In the genomic region with DNA sequence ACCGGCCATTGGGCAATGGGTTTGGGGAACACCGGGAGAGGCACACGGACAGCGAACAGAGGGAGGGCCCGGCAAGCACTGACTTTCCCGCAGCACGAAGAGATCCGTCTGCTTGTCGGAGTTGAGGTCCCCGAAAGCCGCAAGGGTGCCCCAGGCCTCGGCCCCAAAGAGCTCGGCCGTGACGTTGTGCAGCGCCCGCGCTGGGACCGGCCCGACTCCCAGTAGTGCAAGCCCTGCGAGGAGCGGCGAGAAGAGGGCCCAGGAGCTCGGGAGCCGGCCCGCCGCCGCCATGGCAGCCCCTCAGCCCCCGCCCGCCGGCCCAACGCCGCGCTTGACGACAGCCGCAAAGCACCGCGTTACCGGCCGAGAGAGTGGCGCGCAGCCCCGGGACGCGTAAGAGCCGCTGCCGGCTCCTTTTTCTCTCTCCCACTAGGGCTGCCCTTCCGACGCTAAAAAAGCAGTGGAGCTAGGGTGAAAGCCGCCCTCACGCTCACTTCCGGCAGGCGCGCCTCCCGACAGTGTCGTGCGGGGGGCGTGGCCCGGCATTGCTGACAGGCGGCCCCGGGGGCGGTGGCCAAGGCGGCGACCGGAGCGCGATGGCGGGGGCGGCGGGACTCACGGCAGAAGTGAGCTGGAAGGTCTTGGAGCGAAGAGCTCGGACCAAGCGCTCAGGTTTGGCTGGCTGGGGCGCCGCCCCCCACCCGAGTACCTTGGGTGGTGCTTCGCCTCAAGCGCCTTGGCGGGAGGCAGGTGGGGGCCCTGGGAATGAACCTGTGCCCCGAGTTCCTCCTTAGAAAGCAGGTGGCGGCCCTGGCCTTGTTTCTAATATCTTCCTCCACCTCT, we compare ENCODE assay signal across 8 cellular contexts. TPM values are rescaled to one million over a fixed set of nuclear protein-coding genes. Genes with fewer than 3 reads are reported as not detected.
DNase-seq lines count a peak whose midpoint lies in the region; ATAC-seq and TF ChIP-seq lines count a peak whose summit lies in the region.

ITFG1 (minus strand) TSS at position 309 of the 843 bp plus-strand sequence; CDS start at position 291, 18 bp downstream.
PHKB (plus strand) TSS at position 577 of the 843 bp plus-strand sequence; CDS start at position 597, 20 bp downstream.

- H3K4me1 ChIP-seq in BE2C (no peaks in the 10 kb centered on the region), colonic mucosa (no peaks in the 10 kb centered on the region)

- peak within 1 kb of the TSS; percentile 79 to 95 for H3K9ac ChIP-seq in colonic mucosa (ENCODE audit: low read depth in 2 of 2, low read length in 2 of 2)

- TF ChIP-seq CTCF in BE2C (IDR thresholded peaks at IDR 0.05; ENCODE audit: low read depth, low read length) (0 out of 2 replicates have a peak, but pooled peaks have one; percentile 3), colonic mucosa (IDR thresholded peaks at IDR 0.05) (no peak)

- H3K9me3 ChIP-seq in BE2C (no peaks in the 10 kb centered on the region), colonic mucosa (no peaks in the 10 kb centered on the region)

- H3K4me3 ChIP-seq in BE2C (ENCODE audit: low read depth, low read length): peak within 1 kb of the TSS; percentile 96
- H3K4me3 ChIP-seq in colonic mucosa: peak within 1 kb of the TSS; percentile 66

- H3K36me3 ChIP-seq in BE2C (no peaks in the 10 kb centered on the region; the same call in 1 of the 2 replicates), colonic mucosa (no peaks in the 10 kb centered on the region)

- peak within 1 kb of the TSS; percentile 97 for H3K27ac Mint-ChIP-seq in activated CD4-positive, alpha-beta T cell treated with anti-CD3 and anti-CD28 coated beads, Interleukin-2, amount 10 ng/mL, durations not matched to agents 24 days and 14 days

- no peaks in the 10 kb centered on the region for H3K27me3 ChIP-seq in BE2C
- no peaks in the 10 kb centered on the region for H3K27me3 ChIP-seq in colonic mucosa
- no peaks in the 10 kb centered on the region for H3K27me3 ChIP-seq in layer of hippocampus (ENCODE audit: control insufficient read depth, insufficient read depth, low read length)

- H3K4me3 Mint-ChIP-seq in activated CD4-positive, alpha-beta T cell treated with anti-CD3 and anti-CD28 coated beads, Interleukin-2, amount 10 ng/mL, durations not matched to agents 24 days and 14 days: peak within 1 kb of the TSS; percentile 94

- peak within 1 kb of the TSS; percentile 98 for H3K27ac ChIP-seq in colonic mucosa
- peak within 1 kb of the TSS; percentile 98 for H3K27ac ChIP-seq in layer of hippocampus (ENCODE audit: low read depth, low read length)

- no peaks in the 10 kb centered on the region for H3K27me3 Mint-ChIP-seq in activated CD4-positive, alpha-beta T cell treated with anti-CD3 and anti-CD28 coated beads, Interleukin-2, amount 10 ng/mL, durations not matched to agents 24 days and 14 days

- H3K9me3 Mint-ChIP-seq in activated CD4-positive, alpha-beta T cell treated with anti-CD3 and anti-CD28 coated beads, Interleukin-2, amount 10 ng/mL, durations not matched to agents 24 days and 14 days: no peaks in the 10 kb centered on the region

- DNase-seq in BE2C (peak; percentile 96), NCI-H524 treated with DMSO at 0.1 percent for 48 hours (lab: John Stamatoyannopoulos, UW) (peak; percentile 65), colonic mucosa (peak; percentile 92)
- DNase-seq in activated CD4-positive, alpha-beta T cell treated with anti-CD3 and anti-CD28 coated beads, Interleukin-2, amount 10 ng/mL, durations not matched to agents 24 days and 14 days: peak; percentile 99
- DNase-seq in stimulated activated CD4-positive, alpha-beta T cell treated with anti-CD3 and anti-CD28 coated beads, Interleukin-1b, Interleukin-23, amount 100 ng/mL, for 24 hours (ENCODE audit: low read depth in 4 of 4, low spot score in 1 of 4): peak; percentile 89 to 94 (median 92)

- peaks cover 16% of the 10 kb centered on the region for H3K36me3 Mint-ChIP-seq in activated CD4-positive, alpha-beta T cell treated with anti-CD3 and anti-CD28 coated beads, Interleukin-2, amount 10 ng/mL, durations not matched to agents 24 days and 14 days (ENCODE audit: low read depth)

- peak; percentile 72 for ATAC-seq in GM19043 (IDR thresholded peaks at IDR 0.05; ENCODE audit: low read depth, unreplicated experiment)
- ATAC-seq in HG03354 (IDR thresholded peaks at IDR 0.05; ENCODE audit: poor library complexity, severe bottlenecking, unreplicated experiment): peak; percentile 82

- intact Hi-C loops in activated CD4-positive, alpha-beta T cell treated with anti-CD3 and anti-CD28 coated beads, Interleukin-2, amount 10 ng/mL, durations not matched to agents 24 days and 14 days (cut with micrococcal nuclease): loop anchor here (1.0 to 10.0 kb wide), 6 partner anchors 113 to 774 kb away; partner anchors contain the start of genes DNAJA2, NETO2, ORC6 and VPS35
- intact Hi-C loops in colonic mucosa (cut with DNase I): no loop called here

- H3K4me1 Mint-ChIP-seq in activated CD4-positive, alpha-beta T cell treated with anti-CD3 and anti-CD28 coated beads, Interleukin-2, amount 10 ng/mL, durations not matched to agents 24 days and 14 days: peaks cover 36% of the 10 kb centered on the region

RNA-seq across cellular contexts. Expression of gene ITFG1, which starts in this region (rescaled TPM):
- polyA plus RNA-seq in BE2C (2012; ENCODE audit: insufficient read depth, insufficient read length, low read depth): 47.1 TPM
- 26.1 and 28.5 TPM in 2 replicates for total RNA-seq in activated CD4-positive, alpha-beta T cell treated with anti-CD3 and anti-CD28 coated beads, Interleukin-2, amount 10 ng/mL, durations not matched to agents 24 days and 14 days
- 10 to 100 TPM; 45.9 to 92.0 TPM for total RNA-seq in colonic mucosa

RNA-seq across cellular contexts. Expression of gene PHKB, which starts in this region (rescaled TPM):
- 56.5 TPM for polyA plus RNA-seq in BE2C (2012; ENCODE audit: insufficient read depth, insufficient read length, low read depth)
- 23.7 and 27.9 TPM in 2 replicates for total RNA-seq in activated CD4-positive, alpha-beta T cell treated with anti-CD3 and anti-CD28 coated beads, Interleukin-2, amount 10 ng/mL, durations not matched to agents 24 days and 14 days
- 10 to 100 TPM; 74.9 to 80.6 TPM for total RNA-seq in colonic mucosa

Comparison
In these comparisons a context has a peak if more than half of its experiments do, and no peak if none do; other contexts are left out.
1. Peak in every context shown above with its lines: DNase-seq, ATAC-seq, H3K4me3 ChIP-seq and H3K27ac ChIP-seq.